25 cellular contexts compared by ENCODE assay signal in the genomic region with DNA sequence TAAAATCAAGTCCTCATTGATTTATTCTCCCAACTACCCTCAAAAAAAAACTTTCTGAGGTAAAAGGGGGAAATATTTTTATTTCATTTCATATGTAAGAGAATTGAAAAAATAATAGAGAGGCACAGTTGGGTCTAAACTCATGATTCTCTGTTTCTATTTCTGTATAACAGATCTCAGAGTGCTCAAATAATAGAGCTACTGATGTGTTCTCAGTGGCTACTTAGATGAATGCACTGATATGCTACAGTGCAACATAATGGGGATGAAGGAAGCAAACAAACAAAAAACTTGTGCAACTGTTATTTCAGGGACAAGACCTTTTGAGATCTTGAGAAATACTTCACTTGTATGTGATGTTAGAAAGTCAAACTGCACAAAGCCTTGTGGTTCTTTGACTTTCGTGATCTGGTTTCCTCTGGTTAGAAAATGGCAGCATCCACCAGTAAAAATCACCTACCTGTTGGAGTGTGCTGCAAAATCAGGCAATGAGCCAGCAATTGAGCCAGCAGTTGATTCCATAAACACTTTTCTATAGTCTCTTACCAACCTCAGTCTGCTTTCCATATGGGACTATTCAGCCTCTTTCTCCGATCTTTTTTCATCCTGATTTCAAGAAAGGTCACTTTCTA. TPM values are rescaled to one million over a fixed set of nuclear protein-coding genes. Genes with fewer than 3 reads are reported as not detected.
DNase-seq lines count a peak whose midpoint lies in the region; ATAC-seq, FAIRE-seq and TF ChIP-seq lines count a peak whose summit lies in the region.
"Had no signal": no experiment of that assay in that cellular context is flagged by ENCODE, and none has a peak within 500 bp of the region (broad histone marks: within the 10 kb centered on the region; RNA-seq: fewer than 3 reads in every experiment).

No MANE protein-coding gene starts in this region.

- H3K27me3 Mint-ChIP-seq in H9 (ENCODE audit: low read depth) (peaks cover 16% of the 10 kb centered on the region), HFFc6 (ENCODE audit: insufficient read depth) (no peaks in the 10 kb centered on the region; the same call in 1 of the 2 replicates)
- H3K27me3 Mint-ChIP-seq in CD8-positive, alpha-beta memory T cell: no peaks in the 10 kb centered on the region
- H3K27me3 Mint-ChIP-seq: CD4-positive, CD25-positive, alpha-beta regulatory T cell; effector memory CD8-positive, alpha-beta T cell had no signal

- no peak for ATAC-seq in GM21619 (IDR thresholded peaks at IDR 0.05; ENCODE audit: unreplicated experiment)
- ATAC-seq: activated CD4-positive, CD25-positive, alpha-beta regulatory T cell treated with anti-CD3 and anti-CD28 coated beads, Interleukin-2, amount 50 U/mL, for 24 hours; effector memory CD8-positive, alpha-beta T cell; SK-N-SH treated with all-trans-retinoic acid at 6 μM for 48 hours had no signal

- peak overlapping the region in 1 of 2 experiments; percentile 5; a peak in 2 of 5 replicates for H3K4me3 Mint-ChIP-seq in H9
- no peak overlapping the region for H3K4me3 Mint-ChIP-seq in CD8-positive, alpha-beta memory T cell
- H3K4me3 Mint-ChIP-seq in HFFc6: no peak overlapping the region
- H3K4me3 Mint-ChIP-seq: activated naive CD4-positive, alpha-beta T cell treated with anti-CD3 and anti-CD28 coated beads, Interleukin-2, amount 50 U/mL, for 24 hours; CD4-positive, CD25-positive, alpha-beta regulatory T cell; effector memory CD8-positive, alpha-beta T cell had no signal

- no peak overlapping the region for H3K14ac ChIP-seq in H9 (ENCODE audit: insufficient read depth, low read length)
- H3K14ac ChIP-seq in mesenchymal stem cell (ENCODE audit: low read length in 2 of 2): no peak overlapping the region

- H4K5ac ChIP-seq in H9 (ENCODE audit: insufficient read length, low read depth, low read length): no peak overlapping the region

- no peak overlapping the region for H3K9ac ChIP-seq in H9 (ENCODE audit: extremely low read depth, insufficient read length, low read length)
- no peak overlapping the region for H3K9ac ChIP-seq in mesenchymal stem cell (ENCODE audit: low read length)

- H3T11ph ChIP-seq in H9 (ENCODE audit: low read length): no peak overlapping the region

- FAIRE-seq in GM12891 (lab: Jason Lieb, UNC): peak; percentile 26
- FAIRE-seq: islet of Langerhans had no signal

- H2AK5ac ChIP-seq in H9 (ENCODE audit: insufficient read length, low read length): no peak overlapping the region
- H2AK5ac ChIP-seq in mesenchymal stem cell (ENCODE audit: low read length, severe bottlenecking): no peak overlapping the region

- H2AFZ ChIP-seq in H9 (ENCODE audit: low read length) (no peak overlapping the region), mesenchymal stem cell (ENCODE audit: low read depth, low read length) (no peak overlapping the region)

- H3K4me1 ChIP-seq in H9 (ENCODE audit: insufficient read depth, low read length): peaks cover 13% of the 10 kb centered on the region; the same call in 1 of the 2 replicates
- H3K4me1 ChIP-seq in mesenchymal stem cell (ENCODE audit: control insufficient read depth, insufficient read depth, low read depth, low read length): no peaks in the 10 kb centered on the region
- no peaks in the 10 kb centered on the region for H3K4me1 ChIP-seq in CD8-positive, alpha-beta memory T cell (ENCODE audit: insufficient read depth, low read length)
- H3K4me1 ChIP-seq: right atrium auricular region had no signal

- no peaks in the 10 kb centered on the region for H3K79me2 ChIP-seq in H9 (ENCODE audit: insufficient read depth, low read length)

- H4K20me1 ChIP-seq in H9 (ENCODE audit: control insufficient read depth, insufficient read depth, insufficient read length): no peaks in the 10 kb centered on the region

- no peak overlapping the region for H2BK120ac ChIP-seq in H9 (ENCODE audit: low read depth, low read length, poor library complexity, severe bottlenecking)
- H2BK120ac ChIP-seq in mesenchymal stem cell (ENCODE audit: low read depth, low read length): no peak overlapping the region

- H3K23ac ChIP-seq in H9 (ENCODE audit: insufficient read length, low read depth, low read length) (no peak overlapping the region), mesenchymal stem cell (ENCODE audit: low read length in 2 of 2) (no peak overlapping the region)

- no peak for TF ChIP-seq CTCF in H9 (conservative IDR thresholded peaks at IDR 0.05)
- TF ChIP-seq CTCF in HFFc6 (IDR thresholded peaks at IDR 0.05): no peak

- no peak overlapping the region for H4K8ac ChIP-seq in H9 (replicated peaks; ENCODE audit: insufficient read length, low read depth, low read length)
- no peak overlapping the region for H4K8ac ChIP-seq in mesenchymal stem cell (ENCODE audit: low read length)

- H2BK20ac ChIP-seq in H9 (ENCODE audit: low read depth, low read length, poor library complexity, severe bottlenecking): no peak overlapping the region

- H3K9me3 ChIP-seq in H9 (ENCODE audit: control insufficient read depth, low read depth, low read length): no peaks in the 10 kb centered on the region
- H3K9me3 ChIP-seq in mesenchymal stem cell (ENCODE audit: control insufficient read depth, low read length): no peaks in the 10 kb centered on the region
- H3K9me3 ChIP-seq in CD8-positive, alpha-beta memory T cell (ENCODE audit: low read length): no peaks in the 10 kb centered on the region
- H3K9me3 ChIP-seq: right atrium auricular region, suprapubic skin, vagina had no signal

- no peaks in the 10 kb centered on the region for H3K36me3 ChIP-seq in mesenchymal stem cell (ENCODE audit: control insufficient read depth in 1 of 2, insufficient read depth in 2 of 2, low read depth in 1 of 2, low read length in 2 of 2)
- H3K36me3 ChIP-seq in CD8-positive, alpha-beta memory T cell (ENCODE audit: insufficient read depth, low read length): no peaks in the 10 kb centered on the region
- H3K36me3 ChIP-seq: right atrium auricular region, suprapubic skin, vagina had no signal

- H3K79me1 ChIP-seq in H9 (ENCODE audit: insufficient read depth, low read depth, low read length, poor library complexity, severe bottlenecking): no peaks in the 10 kb centered on the region
- no peaks in the 10 kb centered on the region for H3K79me1 ChIP-seq in mesenchymal stem cell (replicated peaks; ENCODE audit: low read length, poor library complexity, severe bottlenecking)

- no peak overlapping the region for H2BK12ac ChIP-seq in H9 (ENCODE audit: insufficient read length, low read depth, low read length)
- no peak overlapping the region for H2BK12ac ChIP-seq in mesenchymal stem cell (ENCODE audit: low read length in 2 of 2)

- no peak overlapping the region for H2BK15ac ChIP-seq in H9 (ENCODE audit: low read depth, low read length)
- no peak overlapping the region for H2BK15ac ChIP-seq in mesenchymal stem cell (ENCODE audit: low read depth, poor library complexity, severe bottlenecking)

- H3K27ac ChIP-seq in H9 (ENCODE audit: insufficient read length, low read depth, low read length) (peak overlapping the region; percentile 1), mesenchymal stem cell (ENCODE audit: low read length, poor library complexity, severe bottlenecking) (no peak overlapping the region)
- H3K27ac ChIP-seq in CD8-positive, alpha-beta memory T cell (ENCODE audit: low read depth, low read length): no peak overlapping the region
- H3K27ac ChIP-seq: right atrium auricular region, suprapubic skin, vagina had no signal

- POLR2A ChIA-PET in CD8-positive, alpha-beta memory T cell (lab: Charles Lee): no interaction called here

- no peak for TF ChIP-seq POLR2A in GM12891 (IDR thresholded peaks at IDR 0.05; ENCODE audit: low read depth, low read length)

- no peaks in the 10 kb centered on the region for H3K27me3 ChIP-seq in H9 (ENCODE audit: insufficient read depth, low read length)
- peaks cover 0 to 3% of the 10 kb centered on the region in 2 experiments for H3K27me3 ChIP-seq in mesenchymal stem cell (ENCODE audit: control insufficient read depth in 1 of 2, insufficient read depth in 1 of 2, low read length in 2 of 2)
- H3K27me3 ChIP-seq in CD8-positive, alpha-beta memory T cell (ENCODE audit: insufficient read depth, low read length, poor library complexity, severe bottlenecking): no peaks in the 10 kb centered on the region
- H3K27me3 ChIP-seq: right atrium auricular region, suprapubic skin, vagina had no signal

- H3K23me2 ChIP-seq in H9 (ENCODE audit: insufficient read length, low read depth, low read length, poor library complexity, severe bottlenecking): no peaks in the 10 kb centered on the region

- H3K4me3 ChIP-seq in mesenchymal stem cell (ENCODE audit: insufficient read depth in 1 of 2, low read depth in 1 of 2, low read length in 2 of 2): no peak overlapping the region
- H3K4me3 ChIP-seq in CD8-positive, alpha-beta memory T cell (ENCODE audit: low read length): no peak overlapping the region
- H3K4me3 ChIP-seq: right atrium auricular region, suprapubic skin, vagina had no signal

- H3K36me3 Mint-ChIP-seq in H9 (ENCODE audit: insufficient read depth in 1 of 3, low read depth in 3 of 3) (peaks cover 0 to 4% (median 0%) of the 10 kb centered on the region in 3 experiments; a peak in 1 of 7 replicates), HFFc6 (ENCODE audit: low read depth) (no peaks in the 10 kb centered on the region)
- H3K36me3 Mint-ChIP-seq in CD8-positive, alpha-beta memory T cell: no peaks in the 10 kb centered on the region
- H3K36me3 Mint-ChIP-seq: activated naive CD4-positive, alpha-beta T cell treated with anti-CD3 and anti-CD28 coated beads, Interleukin-2, amount 50 U/mL, for 24 hours; CD4-positive, CD25-positive, alpha-beta regulatory T cell had no signal

- no peaks in the 10 kb centered on the region; a peak in 1 of 5 replicates for H3K9me3 Mint-ChIP-seq in H9
- peaks cover 0 to 6% (median under 1%) of the 10 kb centered on the region in 5 donors for H3K9me3 Mint-ChIP-seq in CD8-positive, alpha-beta memory T cell
- peaks cover 5% of the 10 kb centered on the region; the same call in 1 of the 2 replicates for H3K9me3 Mint-ChIP-seq in HFFc6
- H3K9me3 Mint-ChIP-seq: activated naive CD4-positive, alpha-beta T cell treated with anti-CD3 and anti-CD28 coated beads, Interleukin-2, amount 50 U/mL, for 24 hours had no signal

- WGBS in H9 (ENCODE audit: extremely low coverage, insufficient read length, low lambda C conversion rate): no CpG with 5 or more reads among the region's 2 CpGs
- WGBS in mesenchymal stem cell: 86% methylated on average over 2 of the region's 2 CpGs

- H3K4ac ChIP-seq in H9 (ENCODE audit: low read depth, low read length): no peak overlapping the region
- H3K4ac ChIP-seq in mesenchymal stem cell (ENCODE audit: low read depth in 1 of 2, low read length in 2 of 2): no peak overlapping the region

- CTCF ChIA-PET in CD8-positive, alpha-beta memory T cell (lab: Charles Lee): no interaction called here

- H3K4me2 ChIP-seq in H9 (ENCODE audit: insufficient read depth, insufficient read length, low read length): peak overlapping the region; percentile 26
- H3K4me2 ChIP-seq in mesenchymal stem cell (ENCODE audit: low read length, poor library complexity, severe bottlenecking): no peak overlapping the region

- H3K4me1 Mint-ChIP-seq in H9 (peaks cover 27 to 32% of the 10 kb centered on the region in 2 experiments), HFFc6 (ENCODE audit: low read depth) (no peaks in the 10 kb centered on the region)
- no peaks in the 10 kb centered on the region for H3K4me1 Mint-ChIP-seq in CD8-positive, alpha-beta memory T cell
- H3K4me1 Mint-ChIP-seq: activated naive CD4-positive, alpha-beta T cell treated with anti-CD3 and anti-CD28 coated beads, Interleukin-2, amount 50 U/mL, for 24 hours; CD4-positive, CD25-positive, alpha-beta regulatory T cell had no signal

- H3K56ac ChIP-seq in H9 (ENCODE audit: insufficient read length, low read depth, low read length): no peak overlapping the region

- peak overlapping the region in 2 of 3 experiments; percentile 15 to 69; a peak in 4 of 7 replicates for H3K27ac Mint-ChIP-seq in H9
- H3K27ac Mint-ChIP-seq in CD8-positive, alpha-beta memory T cell: no peak overlapping the region
- no peak overlapping the region for H3K27ac Mint-ChIP-seq in HFFc6
- H3K27ac Mint-ChIP-seq: activated naive CD4-positive, alpha-beta T cell treated with anti-CD3 and anti-CD28 coated beads, Interleukin-2, amount 50 U/mL, for 24 hours; CD4-positive, CD25-positive, alpha-beta regulatory T cell; effector memory CD8-positive, alpha-beta T cell had no signal

- DNase-seq in GM12891 (ENCODE audit: insufficient read length, low spot score): no peak
- DNase-seq in H9: no peak
- peak; percentile 63 for DNase-seq in NCI-H345 (lab: John Stamatoyannopoulos, UW)
- peak; percentile 15 for DNase-seq in mesenchymal stem cell
- no peak for DNase-seq in CD8-positive, alpha-beta memory T cell
- DNase-seq in HFFc6: no peak
- DNase-seq in stimulated activated naive CD4-positive, alpha-beta T cell treated with Interleukin-2 at 50 U/mL for 16 hours (lab: John Stamatoyannopoulos, UW): no peak
- DNase-seq: activated T-cell treated with anti-CD3 and anti-CD28 coated beads, Interleukin-2, amount 50 U/mL, for 48 hours; CD4-positive, CD25-positive, alpha-beta regulatory T cell; DND-41; effector memory CD8-positive, alpha-beta T cell; HCEC 1CT; KBM-7; NCI-H226; RPMI8226; stimulated activated CD4-positive, alpha-beta T cell treated with anti-CD3 and anti-CD28 coated beads, Interleukin-12 subunit alpha, Interleukin-12 subunit beta, amount 100 ng/mL, for 4 hours; T-helper 9 cell had no signal

- H2BK5ac ChIP-seq in H9 (ENCODE audit: insufficient read length, low read length): no peak overlapping the region
- no peak overlapping the region for H2BK5ac ChIP-seq in mesenchymal stem cell (ENCODE audit: low read depth, low read length, poor library complexity, severe bottlenecking)

- H3K18ac ChIP-seq in H9 (ENCODE audit: insufficient read length, low read depth, low read length): no peak overlapping the region
- H3K18ac ChIP-seq in mesenchymal stem cell (ENCODE audit: low read depth in 1 of 2, low read length in 2 of 2): no peak overlapping the region

- H4K91ac ChIP-seq in H9 (ENCODE audit: insufficient read length, low read depth, low read length) (no peak overlapping the region), mesenchymal stem cell (ENCODE audit: low read length) (no peak overlapping the region)

RNA-seq across cellular contexts. Expression of gene DACH1, which starts 9.8 kb away (rescaled TPM):
- polyA plus RNA-seq in GM12891 (2012; ENCODE audit: low read depth, missing spikeins): not detected
- total RNA-seq in H9 (2021): 0.09 TPM in 1 of 2 replicates, not detected in the other
- 17.5 TPM for polyA plus RNA-seq in mesenchymal stem cell (2013, experiment 1 of 2)
- 16.9 TPM for polyA plus RNA-seq in mesenchymal stem cell (2013, experiment 2 of 2)
- total RNA-seq in CD8-positive, alpha-beta memory T cell: not detected
- polyA plus RNA-seq in CD8-positive, alpha-beta memory T cell: not detected
- not detected for total RNA-seq in HFFc6 (2021; fragmentation: NEBNext Ultra II Directional; extraction: Animal tissue kit (Norgen Biotek cat#: 25700))
- polyA plus RNA-seq: CD4-positive, CD25-positive, alpha-beta regulatory T cell had no signal

Comparison
In these comparisons a context has a peak if more than half of its experiments do, and no peak if none do; other contexts are left out.
1. DNase-seq: peak in NCI-H345 (single experiment) and mesenchymal stem cell (single experiment); none in GM12891 (single experiment), H9 (single experiment), CD8-positive, alpha-beta memory T cell (0 of 5), HFFc6 (single experiment) and stimulated activated naive CD4-positive, alpha-beta T cell treated with Interleukin-2 at 50 U/mL for 16 hours (single experiment).
2. H3K27ac Mint-ChIP-seq: peak in H9 (2 of 3); none in CD8-positive, alpha-beta memory T cell (0 of 8) and HFFc6 (single experiment).